In the genomic region with DNA sequence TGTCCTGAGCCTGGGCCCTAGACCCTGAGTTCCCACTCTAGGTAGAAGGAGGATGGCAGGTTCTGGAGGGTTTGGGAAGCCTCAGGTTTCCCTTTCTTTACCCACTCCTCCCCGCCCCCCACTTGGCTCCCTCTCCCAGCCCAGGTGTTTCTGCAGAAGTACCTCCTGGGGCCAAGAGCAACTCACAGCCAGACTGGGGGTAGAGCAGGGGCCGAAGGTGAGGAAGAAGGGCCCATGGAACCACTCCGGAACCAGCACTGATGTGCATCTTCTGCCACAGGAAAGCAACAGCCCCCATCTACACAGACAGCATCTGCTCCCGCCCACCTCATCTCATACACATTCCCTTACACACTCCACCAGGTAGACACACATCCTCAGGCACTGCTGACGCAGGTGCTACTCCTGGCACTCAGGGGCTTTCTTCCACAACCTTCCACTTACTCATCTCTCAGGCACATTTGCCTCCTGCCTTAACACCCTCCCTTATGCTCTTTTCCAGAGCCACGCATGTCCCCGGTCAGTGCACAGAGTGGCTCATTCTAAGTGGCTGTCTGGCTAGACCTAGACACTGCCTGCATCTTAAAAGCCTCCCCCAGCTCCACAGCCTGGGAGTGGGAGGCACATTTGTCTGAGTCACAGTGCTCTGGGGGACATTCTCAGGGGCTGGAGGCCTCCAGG, we compare ENCODE assay signal across 15 cellular contexts. TPM values are rescaled to one million over a fixed set of nuclear protein-coding genes. Genes with fewer than 3 reads are reported as not detected.
DNase-seq lines count a peak whose midpoint lies in the region; TF ChIP-seq lines count a peak whose summit lies in the region.
"Had no signal": no experiment of that assay in that cellular context is flagged by ENCODE, and none has a peak within 500 bp of the region (broad histone marks: within the 10 kb centered on the region; RNA-seq: fewer than 3 reads in every experiment).

No MANE protein-coding gene starts in this region.

- no peaks in the 10 kb centered on the region for H3K36me3 ChIP-seq in CD4-positive, alpha-beta memory T cell (ENCODE audit: insufficient read depth, low read length)
- H3K36me3 ChIP-seq in Loucy (ENCODE audit: insufficient read depth, low read length): peaks cover 6% of the 10 kb centered on the region; the same call in 1 of the 2 replicates
- H3K36me3 ChIP-seq in spleen: peaks cover 0 to 9% (median 0%) of the 10 kb centered on the region in 6 donors
- H3K36me3 ChIP-seq: right atrium auricular region had no signal

- H3K36me3 Mint-ChIP-seq in CD4-positive, alpha-beta memory T cell: peaks cover 0 to 5% of the 10 kb centered on the region in 2 donors
- no peaks in the 10 kb centered on the region for H3K36me3 Mint-ChIP-seq in osteocyte (ENCODE audit: unreplicated experiment)

- H3K4me1 Mint-ChIP-seq in CD4-positive, alpha-beta memory T cell: peaks cover 14 to 34% (median 20%) of the 10 kb centered on the region in 4 donors
- peaks cover 14% of the 10 kb centered on the region for H3K4me1 Mint-ChIP-seq in osteocyte (ENCODE audit: unreplicated experiment)

- 77 to 99% (median 81%) methylated on average over 6 to 7 of the region's 7 CpGs for WGBS in spleen, 5 donors

- POLR2A ChIA-PET in CD4-positive, alpha-beta memory T cell (lab: Charles Lee; ENCODE audit: partially characterized antibody): interaction anchor here (1.0 to 3.2 kb wide), 5 partner anchors 44 to 298 kb away, joined by 3 to 74 read pairs (median 4); no protein-coding TSS in a partner anchor

- peak overlapping the region; percentile 99 for H3K4me2 ChIP-seq in Loucy (ENCODE audit: low read depth, low read length, poor library complexity, severe bottlenecking)

- H3K27ac ChIP-seq in CD4-positive, alpha-beta memory T cell (ENCODE audit: low read depth, low read length): no peak overlapping the region
- H3K27ac ChIP-seq in dorsolateral prefrontal cortex (peak overlapping the region in 55 of 59 donors; percentile 45 to 93 (median 83)), spleen (peak overlapping the region in 1 of 8 donors; percentile 7)

- peaks cover 6% of the 10 kb centered on the region for H4K20me1 ChIP-seq in Loucy (ENCODE audit: insufficient read depth, low read length, poor library complexity, severe bottlenecking)

- DNase-seq in CD4-positive, alpha-beta memory T cell: no peak
- DNase-seq in dorsolateral prefrontal cortex: peak in 5 of 10 donors; percentile 57 to 79 (median 72)
- no peak for DNase-seq in osteocyte (ENCODE audit: extremely low spot score, unreplicated experiment)
- no peak for DNase-seq in OCI-M1 (lab: John Stamatoyannopoulos, UW)
- DNase-seq in GM13977 (ENCODE audit: low spot score): no peak
- no peak for DNase-seq in spleen
- DNase-seq in dermis blood vessel endothelial cell: no peak
- DNase-seq: COR-L47; foreskin melanocyte; NCI-H187; stimulated activated naive CD4-positive, alpha-beta T cell treated with Interleukin-2 at 50 U/mL for 16 hours had no signal

- CTCF ChIA-PET in CD4-positive, alpha-beta memory T cell (lab: Charles Lee; ENCODE audit: partially characterized antibody): interaction anchor here (1.6 to 3.1 kb wide), 5 partner anchors 9 to 146 kb away, joined by 4 to 32 read pairs (median 14); no protein-coding TSS in a partner anchor

- no peaks in the 10 kb centered on the region for H3K27me3 ChIP-seq in CD4-positive, alpha-beta memory T cell (ENCODE audit: insufficient read depth, low read length)
- no peaks in the 10 kb centered on the region for H3K27me3 ChIP-seq in Loucy (ENCODE audit: insufficient read depth, low read length, poor library complexity, severe bottlenecking)
- H3K27me3 ChIP-seq in dorsolateral prefrontal cortex: no peaks in the 10 kb centered on the region
- H3K27me3 ChIP-seq in spleen (replicated peaks in 1 of 7): peaks cover 0 to 12% (median 0%) of the 10 kb centered on the region in 7 donors
- H3K27me3 ChIP-seq: right atrium auricular region had no signal

- peak overlapping the region in 5 of 7 donors; percentile 8 to 62 (median 26) for H3K27ac Mint-ChIP-seq in CD4-positive, alpha-beta memory T cell
- no peak overlapping the region for H3K27ac Mint-ChIP-seq in osteocyte (ENCODE audit: unreplicated experiment)

- 0 out of 2 replicates have a peak, but pooled peaks cover 3% of the 10 kb centered on the region for H3F3A ChIP-seq in Loucy (ENCODE audit: low read depth)

- no peaks in the 10 kb centered on the region for H3K9me3 ChIP-seq in CD4-positive, alpha-beta memory T cell (ENCODE audit: control insufficient read depth in 1 of 2, low read length in 2 of 2)
- H3K9me3 ChIP-seq in Loucy (ENCODE audit: insufficient read depth, low read depth, low read length) (no peaks in the 10 kb centered on the region), spleen (no peaks in the 10 kb centered on the region)
- H3K9me3 ChIP-seq: mucosa of descending colon, right atrium auricular region had no signal

- peak overlapping the region; percentile 64 to 86 (median 82) for H3K4me3 Mint-ChIP-seq in CD4-positive, alpha-beta memory T cell
- peak overlapping the region; percentile 51 for H3K4me3 Mint-ChIP-seq in osteocyte (ENCODE audit: unreplicated experiment)

- intact Hi-C loops in CD4-positive, alpha-beta memory T cell (cut with micrococcal nuclease): loop anchor here (10.0 kb wide), 1 partner anchor 882 kb away; the partner anchor contains the start of gene TAS2R38
- intact Hi-C loops in dorsolateral prefrontal cortex (cut with DNase I) (loop anchor here in 1 of 2 donors (5.0 kb wide), 1 partner anchor 151 kb away; no protein-coding TSS in a partner anchor), spleen (cut with DNase I; ENCODE audit: low total_unique reads) (loop anchor here (10.0 kb wide), 2 partner anchors 148 to 358 kb away; no protein-coding TSS in a partner anchor)

- peaks cover 58% of the 10 kb centered on the region for H3K79me2 ChIP-seq in Loucy (ENCODE audit: insufficient read depth, low read length)

- no peak overlapping the region for H3K4me3 ChIP-seq in CD4-positive, alpha-beta memory T cell (ENCODE audit: low read length in 2 of 2)
- H3K4me3 ChIP-seq in Loucy (ENCODE audit: low read length, poor library complexity, severe bottlenecking) (peak overlapping the region; percentile 91), dorsolateral prefrontal cortex (peak overlapping the region in 58 of 59 donors; percentile 2 to 89 (median 76)), spleen (peak overlapping the region in 1 of 8 donors; percentile 89)
- H3K4me3 ChIP-seq: mucosa of descending colon had no signal

- no peak for TF ChIP-seq CTCF in Loucy (conservative IDR thresholded peaks at IDR 0.05; ENCODE audit: low read length)
- TF ChIP-seq CTCF in dorsolateral prefrontal cortex (IDR thresholded peaks at IDR 0.05 in 54 of 56, conservative IDR thresholded peaks at IDR 0.05 in 2 of 56; ENCODE audit: low read depth in 1 of 56, partially characterized antibody in 56 of 56): no peak
- no peak for TF ChIP-seq CTCF in osteocyte (IDR thresholded peaks at IDR 0.05)
- TF ChIP-seq CTCF in GM13977 (IDR thresholded peaks at IDR 0.05; ENCODE audit: extremely low read depth, insufficient read depth, missing control alignments): no peak
- no peak for TF ChIP-seq CTCF in spleen (IDR thresholded peaks at IDR 0.05 in 8 of 11, conservative IDR thresholded peaks at IDR 0.05 in 3 of 11)

- no peaks in the 10 kb centered on the region for H3K9me2 ChIP-seq in Loucy (replicated peaks; ENCODE audit: low read depth, low read length)

- peaks cover 24% of the 10 kb centered on the region for H3K4me1 ChIP-seq in CD4-positive, alpha-beta memory T cell (ENCODE audit: insufficient read depth, low read length)
- H3K4me1 ChIP-seq in Loucy (ENCODE audit: insufficient read depth, low read length, poor library complexity, severe bottlenecking) (peaks cover 53% of the 10 kb centered on the region), spleen (peaks cover 4 to 38% (median 24%) of the 10 kb centered on the region in 6 donors)

- H3K27me3 Mint-ChIP-seq in CD4-positive, alpha-beta memory T cell: no peaks in the 10 kb centered on the region
- peaks cover 40% of the 10 kb centered on the region for H3K27me3 Mint-ChIP-seq in osteocyte (ENCODE audit: unreplicated experiment)

- H2AFZ ChIP-seq in Loucy (ENCODE audit: low read length): no peak overlapping the region

- in situ Hi-C loops in GM13977 (cut with MboI; ENCODE audit: low pct_unique_long_range_greater_than_20kb, low sequenced_read_pairs, unreplicated experiment): loop anchor here (25.0 kb wide), 1 partner anchor 356 kb away; the partner anchor contains the start of gene TAS2R40

- H3K9me3 Mint-ChIP-seq in CD4-positive, alpha-beta memory T cell: no peaks in the 10 kb centered on the region
- H3K9me3 Mint-ChIP-seq in osteocyte (ENCODE audit: unreplicated experiment): no peaks in the 10 kb centered on the region

- peak overlapping the region; percentile 98 for H3K9ac ChIP-seq in Loucy (ENCODE audit: low read depth, low read length, poor library complexity, severe bottlenecking)

- TF ChIP-seq POLR2A in spleen (IDR thresholded peaks at IDR 0.05): no peak

RNA-seq across cellular contexts. Expression of gene EPHB6, which starts 1.8 kb away (rescaled TPM):
- 10 to 100 TPM; 48.4 to 65.0 TPM for total RNA-seq in CD4-positive, alpha-beta memory T cell
- 10 to 100 TPM; 14.2 to 27.4 TPM for polyA plus RNA-seq in CD4-positive, alpha-beta memory T cell
- total RNA-seq in dorsolateral prefrontal cortex (100 to 1,000 TPM in 119 of 120 experiments, 10 to 100 TPM in 1; 87.8 to 336 (median 232) TPM), osteocyte (13.7 and 14.7 TPM in 2 replicates), spleen (10 to 100 TPM; 12.3 to 15.5 (median 13.9) TPM), dermis blood vessel endothelial cell (under 0.01 and 0.09 TPM in 2 replicates)
- polyA plus RNA-seq in spleen: 10 to 100 TPM; 11.3 to 28.8 (median 23.6) TPM

RNA-seq across cellular contexts. Expression of gene TRPV6, which starts 28.8 kb away (rescaled TPM):
- total RNA-seq in CD4-positive, alpha-beta memory T cell: not detected
- polyA plus RNA-seq in CD4-positive, alpha-beta memory T cell: under 1 TPM in 1 of 2 donors, not detected in 1; 0.09 TPM
- total RNA-seq in dorsolateral prefrontal cortex (1 to 10 TPM in 75 of 120 experiments, under 1 TPM in 41, not detected in 4; 0.15 to 6.3 (median 1.5) TPM), osteocyte (not detected in 2 replicates), spleen (under 1 TPM in 4 of 7 donors, not detected in 3; 0.06 to 0.32 (median 0.25) TPM), dermis blood vessel endothelial cell (not detected in 2 replicates)
- under 1 TPM; 0.05 to 0.26 (median 0.16) TPM for polyA plus RNA-seq in spleen
- total RNA-seq: dermis microvascular lymphatic vessel endothelial cell had no signal

Comparison
In these comparisons a context has a peak if more than half of its experiments do, and no peak if none do; other contexts are left out.
1. H3K4me3 ChIP-seq: peak in Loucy (single experiment) and dorsolateral prefrontal cortex (58 of 59); none in CD4-positive, alpha-beta memory T cell (0 of 2).
2. RNA of gene EPHB6, which starts 1.8 kb away (total RNA-seq): 87.8 to 336 TPM in dorsolateral prefrontal cortex, 48.4 to 65.0 TPM in CD4-positive, alpha-beta memory T cell, 12.3 to 15.5 TPM in spleen and 13.7 to 14.7 TPM in osteocyte; under 0.01 to 0.09 TPM in dermis blood vessel endothelial cell; every median in the first group is over 10 times any median in the second.